In genomic region chr13:43307921-43308433, GRCh38 we compare ENCODE assay signal across 8 cellular contexts.
DNase-seq lines count a peak whose midpoint lies in the region; ATAC-seq and TF ChIP-seq lines count a peak whose summit lies in the region.

No MANE protein-coding gene starts in this region.

- intact Hi-C loops in posterior vena cava (cut with DNase I), result no loop called here

- WGBS in gastroesophageal sphincter (ENCODE audit: low coverage in 1 of 2), 2 donors, result 24 to 38% methylated on average over 5 of the region's 7 CpGs

- H3K9me3 ChIP-seq in gastroesophageal sphincter, result no peaks in the 10 kb centered on the region

- H3K27ac ChIP-seq in gastroesophageal sphincter (peak overlapping the region; percentile 39 to 68 (median 64)), coronary artery (no peak overlapping the region)

- H3K4me3 ChIP-seq in gastroesophageal sphincter (no peak overlapping the region), coronary artery (no peak overlapping the region)

- no peaks in the 10 kb centered on the region for H3K36me3 ChIP-seq in gastroesophageal sphincter

- in situ Hi-C loops in SK-MEL-5 (cut with HindIII; ENCODE audit: low pct_unique_long_range_greater_than_20kb, low sequenced_read_pairs), result no loop called here

- H3K4me1 ChIP-seq in gastroesophageal sphincter, result peaks cover 9 to 28% (median 13%) of the 10 kb centered on the region in 3 donors

- TF ChIP-seq CTCF in gastroesophageal sphincter (IDR thresholded peaks at IDR 0.05), result peak in 1 of 4 experiments; percentile 19
- TF ChIP-seq CTCF in coronary artery (IDR thresholded peaks at IDR 0.05), result no peak

- TF ChIP-seq POLR2A in gastroesophageal sphincter (IDR thresholded peaks at IDR 0.05), result no peak

- peak; percentile 87 for ATAC-seq in GM21576 (IDR thresholded peaks at IDR 0.05; ENCODE audit: unreplicated experiment)
- ATAC-seq in gastroesophageal sphincter, result peak; percentile 76

- no peak for TF ChIP-seq EP300 in gastroesophageal sphincter (IDR thresholded peaks at IDR 0.05)

- H3K27me3 ChIP-seq in gastroesophageal sphincter, result no peaks in the 10 kb centered on the region

- DNase-seq in DMS79 (lab: John Stamatoyannopoulos, UW), result peak; percentile 86
- DNase-seq in LHCN-M2 (ENCODE audit: low read depth), result peak; percentile 79
- DNase-seq in SK-MEL-5 (ENCODE audit: low read depth, low spot score), result peak; percentile 75
- DNase-seq in posterior vena cava (ENCODE audit: low spot score), result peak; percentile 93
- no peak for DNase-seq in coronary artery (ENCODE audit: low spot score)
- DNase-seq in T-helper 9 cell, result no peak

Comparison
In these comparisons a context has a peak if more than half of its experiments do, and no peak if none do; other contexts are left out.
1. DNase-seq: peak in DMS79 (single experiment), LHCN-M2 (single experiment), SK-MEL-5 (single experiment) and posterior vena cava (single experiment); none in coronary artery (single experiment) and T-helper 9 cell (single experiment).
2. H3K27ac ChIP-seq: peak in gastroesophageal sphincter (4 of 4); none in coronary artery (0 of 2).